In genomic region chr17:76317535-76317934, GRCh38 we compare ENCODE assay signal across 9 cellular contexts.
"Had no signal": no experiment of that assay in that cellular context is flagged by ENCODE, and none has a peak within 500 bp of the region (broad histone marks: within the 10 kb centered on the region; RNA-seq: fewer than 3 reads in every experiment).

No MANE protein-coding gene starts in this region.

- H3K9me3 Mint-ChIP-seq: IgD-negative memory B cell had no signal

- H3K4me3 Mint-ChIP-seq: IgD-negative memory B cell had no signal

- H3K9me3 ChIP-seq: HAP-1 had no signal

- H3K27ac Mint-ChIP-seq: IgD-negative memory B cell had no signal

- H3K27me3 Mint-ChIP-seq: IgD-negative memory B cell had no signal

- H3K4me3 ChIP-seq: GM23248, HAP-1 had no signal

- H3K27ac ChIP-seq: GM23248, HL-60 had no signal

- DNase-seq: GM23248, GOT3, H7, KBM-7 had no signal

- ATAC-seq: HCT116, HepG2 had no signal
